ENCODE assay signal across 1 cellular context in genomic region chr6:7042056-7042653, GRCh38.
TF ChIP-seq lines count a peak whose summit lies in the region.

No MANE protein-coding gene starts in this region.

TF ChIP-seq in HepG2, 621 proteins besides CTCF, POLR2A, EP300 and RAD21 (continued from another document and continues in another):
- TF ChIP-seq ZNF550 (CRISPR knock-in tag; IDR thresholded peaks at IDR 0.05; ENCODE audit: borderline replicate concordance) (no peak), EED (CRISPR knock-in tag; IDR thresholded peaks at IDR 0.05) (no peak), ZFYVE20 (CRISPR knock-in tag; IDR thresholded peaks at IDR 0.05; ENCODE audit: borderline replicate concordance, low read depth) (0 out of 2 replicates have a peak, but pooled peaks have one; percentile 2), ZNF143 (CRISPR knock-in tag; IDR thresholded peaks at IDR 0.05) (0 out of 2 replicates have a peak, but pooled peaks have one; percentile 1), ZFP82 (CRISPR knock-in tag; IDR thresholded peaks at IDR 0.05; ENCODE audit: borderline replicate concordance) (peak; percentile 64; the same call in 1 of the 2 replicates), STAG1 (CRISPR knock-in tag; IDR thresholded peaks at IDR 0.05) (0 out of 2 replicates have a peak, but pooled peaks have one; percentile 8), PAX8 (CRISPR knock-in tag; IDR thresholded peaks at IDR 0.05; ENCODE audit: borderline replicate concordance) (0 out of 2 replicates have a peak, but pooled peaks have one; percentile 0), ZNF704 (CRISPR knock-in tag; IDR thresholded peaks at IDR 0.05; ENCODE audit: borderline replicate concordance) (no peak), DRAP1 (CRISPR knock-in tag; IDR thresholded peaks at IDR 0.05) (0 out of 2 replicates have a peak, but pooled peaks have one; percentile 6), ZSCAN21 (CRISPR knock-in tag; IDR thresholded peaks at IDR 0.05; ENCODE audit: borderline replicate concordance) (no peak), ELF4 (CRISPR knock-in tag; IDR thresholded peaks at IDR 0.05; ENCODE audit: borderline replicate concordance) (peak; percentile 64; the same call in 1 of the 2 replicates), ZNF503 (CRISPR knock-in tag; IDR thresholded peaks at IDR 0.05) (0 out of 2 replicates have a peak, but pooled peaks have one; percentile 19), ETV5 (CRISPR knock-in tag; IDR thresholded peaks at IDR 0.05; ENCODE audit: borderline replicate concordance) (peak; percentile 24), ZNF691 (CRISPR knock-in tag; IDR thresholded peaks at IDR 0.05; ENCODE audit: borderline replicate concordance, low read depth) (no peak), ZNF275 (CRISPR knock-in tag; IDR thresholded peaks at IDR 0.05; ENCODE audit: borderline replicate concordance) (0 out of 2 replicates have a peak, but pooled peaks have one; percentile 82), ELF3 (CRISPR knock-in tag; IDR thresholded peaks at IDR 0.05) (peak; percentile 96), MYPOP (CRISPR knock-in tag; IDR thresholded peaks at IDR 0.05) (peak; percentile 1; the same call in 1 of the 2 replicates), ZNF777 (CRISPR knock-in tag; IDR thresholded peaks at IDR 0.05) (0 out of 2 replicates have a peak, but pooled peaks have one; percentile 3), ZNF609 (CRISPR knock-in tag; IDR thresholded peaks at IDR 0.05; ENCODE audit: borderline replicate concordance) (no peak), EEA1 (CRISPR knock-in tag; IDR thresholded peaks at IDR 0.05; ENCODE audit: borderline replicate concordance) (no peak), ZBTB44 (CRISPR knock-in tag; IDR thresholded peaks at IDR 0.05) (no peak), ELF1 (CRISPR knock-in tag; IDR thresholded peaks at IDR 0.05) (peak; percentile 88), ZNF800 (CRISPR knock-in tag; IDR thresholded peaks at IDR 0.05) (0 out of 2 replicates have a peak, but pooled peaks have one; percentile 7), MAZ (IDR thresholded peaks at IDR 0.05; ENCODE audit: borderline replicate concordance, low read depth, low read length) (no peak), MAZ (CRISPR knock-in tag; IDR thresholded peaks at IDR 0.05; ENCODE audit: low read depth) (peak; percentile 1; the same call in 1 of the 2 replicates), FOSL2 (CRISPR knock-in tag; IDR thresholded peaks at IDR 0.05) (peak; percentile 72), CC2D1A (CRISPR knock-in tag; IDR thresholded peaks at IDR 0.05) (0 out of 2 replicates have a peak, but pooled peaks have one; percentile 13), PRDM15 (CRISPR knock-in tag; IDR thresholded peaks at IDR 0.05) (no peak), ZFP91 (CRISPR knock-in tag; IDR thresholded peaks at IDR 0.05; ENCODE audit: borderline replicate concordance) (0 out of 2 replicates have a peak, but pooled peaks have one; percentile 36), GABPA (IDR thresholded peaks at IDR 0.05; ENCODE audit: low read depth, low read length) (no peak), GABPA (CRISPR knock-in tag; IDR thresholded peaks at IDR 0.05; ENCODE audit: low read depth) (peak; percentile 54; the same call in 1 of the 2 replicates)
